In the genomic region with DNA sequence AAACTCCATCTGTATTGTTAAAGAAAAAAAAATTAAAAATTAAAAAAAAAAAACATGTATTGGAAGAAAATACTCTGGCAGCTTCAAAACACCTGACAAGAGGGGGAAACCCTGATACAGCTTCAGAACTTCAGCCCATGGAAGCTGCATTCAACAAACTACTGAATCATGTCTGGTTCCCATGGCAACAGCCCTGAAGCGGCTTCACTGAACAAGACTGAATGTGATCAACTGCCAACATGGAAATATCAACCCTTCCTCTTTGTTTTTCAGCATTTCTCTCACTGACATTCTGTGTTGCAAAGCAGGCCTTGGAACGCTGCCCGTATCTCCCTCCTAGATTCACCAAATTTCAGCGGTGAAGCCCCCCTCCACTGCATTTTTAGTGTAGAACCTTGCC, we compare ENCODE assay signal across 8 cellular contexts. TPM values are rescaled to one million over a fixed set of nuclear protein-coding genes. Genes with fewer than 3 reads are reported as not detected.
DNase-seq lines count a peak whose midpoint lies in the region; TF ChIP-seq lines count a peak whose summit lies in the region.

No MANE protein-coding gene starts in this region.

- H3K9me3 Mint-ChIP-seq in activated naive CD8-positive, alpha-beta T cell treated with anti-CD3 and anti-CD28 coated beads for 36 hours = no peaks in the 10 kb centered on the region

- no peaks in the 10 kb centered on the region for H3K36me3 Mint-ChIP-seq in activated naive CD8-positive, alpha-beta T cell treated with anti-CD3 and anti-CD28 coated beads for 36 hours

- no peaks in the 10 kb centered on the region for H3K27me3 ChIP-seq in cardiac muscle cell

- H3K4me3 ChIP-seq in cardiac muscle cell = no peak overlapping the region

- DNase-seq in stimulated activated naive CD4-positive, alpha-beta T cell (lab: John Stamatoyannopoulos, UW) = peak; percentile 21 to 64 (median 50)
- no peak for DNase-seq in stimulated activated naive CD4-positive, alpha-beta T cell treated with Interleukin-2 at 50 U/mL for 16 hours (lab: John Stamatoyannopoulos, UW)
- DNase-seq in NCI-H748 treated with DMSO at 0.1 percent for 48 hours (lab: John Stamatoyannopoulos, UW) (peak; percentile 20), cardiac muscle cell (ENCODE audit: low read depth in 1 of 2, low spot score in 1 of 2) (peak; percentile 22 to 96), renal cortical epithelial cell (ENCODE audit: low read depth) (peak; percentile 90), NCI-H524 treated with DMSO at 0.1 percent for 48 hours (lab: John Stamatoyannopoulos, UW) (no peak), GM10266 (ENCODE audit: extremely low spot score) (no peak)
- DNase-seq in activated naive CD8-positive, alpha-beta T cell treated with anti-CD3 and anti-CD28 coated beads for 36 hours = peak; percentile 40

- H3K4me3 Mint-ChIP-seq in activated naive CD8-positive, alpha-beta T cell treated with anti-CD3 and anti-CD28 coated beads for 36 hours = no peak overlapping the region

- H3K36me3 ChIP-seq in cardiac muscle cell = no peaks in the 10 kb centered on the region

- H3K4me1 Mint-ChIP-seq in activated naive CD8-positive, alpha-beta T cell treated with anti-CD3 and anti-CD28 coated beads for 36 hours = peaks cover 14% of the 10 kb centered on the region

- peak overlapping the region; percentile 86 for H3K27ac ChIP-seq in cardiac muscle cell

- H3K9me3 ChIP-seq in cardiac muscle cell (ENCODE audit: low read depth) = no peaks in the 10 kb centered on the region

- H3K27ac Mint-ChIP-seq in activated naive CD8-positive, alpha-beta T cell treated with anti-CD3 and anti-CD28 coated beads for 36 hours = no peak overlapping the region

- TF ChIP-seq CTCF in cardiac muscle cell (IDR thresholded peaks at IDR 0.05; ENCODE audit: low read depth, low read length) = no peak
- no peak for TF ChIP-seq CTCF in GM10266 (IDR thresholded peaks at IDR 0.05; ENCODE audit: control insufficient read depth, insufficient read depth, low read depth, missing control alignments)

- peaks cover 22% of the 10 kb centered on the region for H3K4me1 ChIP-seq in cardiac muscle cell (ENCODE audit: low read depth)

- H3K27me3 Mint-ChIP-seq in activated naive CD8-positive, alpha-beta T cell treated with anti-CD3 and anti-CD28 coated beads for 36 hours = no peaks in the 10 kb centered on the region

RNA-seq across cellular contexts. Expression of a gene that starts 48.1 kb away (rescaled TPM):
- total RNA-seq in activated naive CD8-positive, alpha-beta T cell treated with anti-CD3 and anti-CD28 coated beads for 36 hours = 10 to 100 TPM; 23.7 to 24.3 TPM
- total RNA-seq in cardiac muscle cell (10.4 and 20.2 TPM in 2 replicates), renal cortical epithelial cell (11.5 TPM in 2 replicates)
- 11.7 and 23.1 TPM in 2 replicates for polyA plus RNA-seq in cardiac muscle cell

Comparison
In these comparisons a context has a peak if more than half of its experiments do, and no peak if none do; other contexts are left out.
1. DNase-seq: peak in stimulated activated naive CD4-positive, alpha-beta T cell (6 of 6), NCI-H748 treated with DMSO at 0.1 percent for 48 hours (single experiment), activated naive CD8-positive, alpha-beta T cell treated with anti-CD3 and anti-CD28 coated beads for 36 hours (single experiment), cardiac muscle cell (2 of 2) and renal cortical epithelial cell (single experiment); none in stimulated activated naive CD4-positive, alpha-beta T cell treated with Interleukin-2 at 50 U/mL for 16 hours (single experiment), NCI-H524 treated with DMSO at 0.1 percent for 48 hours (single experiment) and GM10266 (single experiment).